Comparison of ENCODE assay signal across 8 cellular contexts in the genomic region with DNA sequence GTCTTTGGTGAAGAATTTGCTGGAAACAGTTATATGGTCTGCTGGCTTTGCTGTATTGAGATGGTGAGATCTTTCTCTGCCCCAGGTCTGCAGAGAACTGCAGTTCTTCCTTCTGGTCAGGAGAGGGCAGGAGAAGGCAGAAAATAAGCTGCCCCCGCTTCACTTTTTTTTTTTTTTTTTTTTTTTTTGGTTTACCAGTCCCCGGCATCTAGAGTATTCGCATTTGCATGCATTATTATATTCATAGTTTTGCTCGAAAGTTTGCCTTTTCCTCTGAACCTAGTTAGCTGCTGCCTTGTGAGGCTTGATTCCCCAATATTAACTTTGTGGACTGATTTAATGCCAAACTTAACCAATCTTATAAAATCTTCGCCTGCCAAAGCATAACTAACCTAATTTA. TPM values are rescaled to one million over a fixed set of nuclear protein-coding genes. Genes with fewer than 3 reads are reported as not detected.
DNase-seq lines count a peak whose midpoint lies in the region; FAIRE-seq and TF ChIP-seq lines count a peak whose summit lies in the region.

No MANE protein-coding gene starts in this region.

- H3K9me3 ChIP-seq in Karpas-422 (ENCODE audit: low read length) (no peaks in the 10 kb centered on the region), testis (no peaks in the 10 kb centered on the region)

- no peaks in the 10 kb centered on the region for H3K9me2 ChIP-seq in Karpas-422 (replicated peaks; ENCODE audit: insufficient read depth, low read length)

- peaks cover 10% of the 10 kb centered on the region for H3K4me1 ChIP-seq in Karpas-422 (ENCODE audit: low read length)
- H3K4me1 ChIP-seq in testis: no peaks in the 10 kb centered on the region

- peaks cover 4% of the 10 kb centered on the region; the same call in 1 of the 2 replicates for H4K20me1 ChIP-seq in Karpas-422 (ENCODE audit: insufficient read depth, low read depth, low read length)

- H3K79me2 ChIP-seq in Karpas-422 (ENCODE audit: low read length): no peaks in the 10 kb centered on the region

- intact Hi-C loops in testis (cut with DNase I; ENCODE audit: low total_unique reads): loop anchor here (10.0 kb wide), 2 partner anchors 120 to 350 kb away; a partner anchor contains a TSS

- H3K9ac ChIP-seq in Karpas-422 (ENCODE audit: low read length): no peak overlapping the region

- TF ChIP-seq POLR2A in testis (IDR thresholded peaks at IDR 0.05): no peak

- peak overlapping the region; percentile 58 for H3K4me2 ChIP-seq in Karpas-422 (ENCODE audit: low read depth, low read length, poor library complexity, severe bottlenecking)

- H3K27ac ChIP-seq in Karpas-422 (ENCODE audit: low read length) (no peak overlapping the region), testis (no peak overlapping the region)

- peak; percentile 35 for DNase-seq in activated naive CD4-positive, alpha-beta T cell treated with Interleukin-2 at 50 U/mL for 16 hours
- DNase-seq in activated naive CD4-positive, alpha-beta T cell (lab: John Stamatoyannopoulos, UW): no peak
- DNase-seq in Karpas-422 (peak; percentile 94), RCC 7860 (ENCODE audit: low spot score) (peak; percentile 51), bronchial epithelial cell (ENCODE audit: low read depth) (peak; percentile 47), left kidney (ENCODE audit: low read depth, low spot score) (peak; percentile 66), testis (peak; percentile 37), UCSD-AML1 (lab: John Stamatoyannopoulos, UW; ENCODE audit: unreplicated experiment) (no peak)

- FAIRE-seq in RCC 7860 (lab: Jason Lieb, UNC) (peak; percentile 65), bronchial epithelial cell (lab: Jason Lieb, UNC) (no peak)

- no peaks in the 10 kb centered on the region for H3K36me3 ChIP-seq in Karpas-422 (ENCODE audit: insufficient read depth, low read length)
- no peaks in the 10 kb centered on the region for H3K36me3 ChIP-seq in bronchial epithelial cell (ENCODE audit: control insufficient read depth, insufficient read depth, low read length)
- no peaks in the 10 kb centered on the region for H3K36me3 ChIP-seq in testis (ENCODE audit: low read depth, missing control alignments)

- TF ChIP-seq CTCF in bronchial epithelial cell (IDR thresholded peaks at IDR 0.05; ENCODE audit: insufficient read depth, low read length, severe bottlenecking) (peak; percentile 82), testis (IDR thresholded peaks at IDR 0.05) (peak; percentile 41 to 73 (median 61))

- 30 to 34% methylated on average over 5 of the region's 5 CpGs for WGBS in testis, 2 donors

- H2AFZ ChIP-seq in Karpas-422 (ENCODE audit: low read length): no peak overlapping the region

- H3K4me3 ChIP-seq in Karpas-422 (ENCODE audit: low read length) (no peak overlapping the region), bronchial epithelial cell (ENCODE audit: low read depth, low read length) (no peak overlapping the region), testis (no peak overlapping the region)

- H3K27me3 ChIP-seq in Karpas-422 (ENCODE audit: low read length): no peaks in the 10 kb centered on the region
- H3K27me3 ChIP-seq in bronchial epithelial cell (ENCODE audit: control insufficient read depth, insufficient read depth, low read length): no peaks in the 10 kb centered on the region
- no peaks in the 10 kb centered on the region for H3K27me3 ChIP-seq in testis

RNA-seq across cellular contexts. Expression of a gene that starts 10.6 kb away (rescaled TPM):
- total RNA-seq in Karpas-422 (2014; rRNA removed; shearing (Covaris generic); ENCODE audit: low replicate concordance): 44.9 and 48.8 TPM in 2 replicates
- total RNA-seq in bronchial epithelial cell (68.0 and 75.6 TPM in 2 replicates), testis (10 to 100 TPM; 57.6 to 64.2 TPM)
- polyA plus RNA-seq in testis (ENCODE audit: insufficient read depth, low read depth, low replicate concordance): 55.5 TPM

Comparison
In these comparisons a context has a peak if more than half of its experiments do, and no peak if none do; other contexts are left out.
1. DNase-seq: peak in activated naive CD4-positive, alpha-beta T cell treated with Interleukin-2 at 50 U/mL for 16 hours (single experiment), Karpas-422 (single experiment), RCC 7860 (single experiment), bronchial epithelial cell (single experiment), left kidney (single experiment) and testis (single experiment); none in activated naive CD4-positive, alpha-beta T cell (0 of 4) and UCSD-AML1 (single experiment).